27 cellular contexts compared by ENCODE assay signal in genomic region chrX:133980832-133981588, GRCh38. TPM values are rescaled to one million over a fixed set of nuclear protein-coding genes. Genes with fewer than 3 reads are reported as not detected.
DNase-seq lines count a peak whose midpoint lies in the region; ATAC-seq, FAIRE-seq and TF ChIP-seq lines count a peak whose summit lies in the region.
"Had no signal": no experiment of that assay in that cellular context is flagged by ENCODE, and none has a peak within 500 bp of the region (broad histone marks: within the 10 kb centered on the region; RNA-seq: fewer than 3 reads in every experiment).

No MANE protein-coding gene starts in this region.

- H3K4me1 ChIP-seq in HepG2 (ENCODE audit: insufficient read depth, low read length) (peaks cover 10% of the 10 kb centered on the region), right lobe of liver (no peaks in the 10 kb centered on the region), neural progenitor cell (peaks cover 56% of the 10 kb centered on the region), vagina (no peaks in the 10 kb centered on the region), GM23248 (ENCODE audit: insufficient read depth) (no peaks in the 10 kb centered on the region)

- H3K9me3 ChIP-seq in HepG2 (ENCODE audit: low read length) (no peaks in the 10 kb centered on the region), right lobe of liver (no peaks in the 10 kb centered on the region), neural progenitor cell (ENCODE audit: low read depth) (no peaks in the 10 kb centered on the region), vagina (no peaks in the 10 kb centered on the region), GM23248 (ENCODE audit: low read depth) (no peaks in the 10 kb centered on the region)
- H3K9me3 ChIP-seq: MG63, SJCRH30 had no signal

- H3K9ac ChIP-seq in HepG2 (ENCODE audit: insufficient read depth, low read depth, low read length): peak overlapping the region; percentile 79
- H3K9ac ChIP-seq in neural progenitor cell: no peak overlapping the region
- no peak overlapping the region for H3K9ac ChIP-seq in GM23248

- H3K4me2 ChIP-seq in HepG2 (ENCODE audit: low read depth, low read length): peak overlapping the region; percentile 80
- H3K4me2 ChIP-seq in neural progenitor cell: peak overlapping the region; percentile 85
- H3K4me2 ChIP-seq in GM23248 (ENCODE audit: unreplicated experiment): no peak overlapping the region

- DNase-seq in HepG2 (ENCODE audit: low spot score): no peak
- no peak for DNase-seq in right lobe of liver
- DNase-seq in fibroblast of gingiva (ENCODE audit: low read depth): peak; percentile 3
- DNase-seq in neural progenitor cell (ENCODE audit: low spot score): peak; percentile 60
- no peak for DNase-seq in HTR-8/SVneo (ENCODE audit: insufficient read length, low spot score)
- no peak for DNase-seq in vagina (ENCODE audit: extremely low spot score in 2 of 2)
- no peak for DNase-seq in GM23248
- no peak for DNase-seq in NCI-H510A treated with DMSO at 0.1 percent for 48 hours (lab: John Stamatoyannopoulos, UW)
- DNase-seq: 8988T; C1 segment of cervical spinal cord; Calu3; CD8-positive, alpha-beta T cell; DMS153; HFFc6; MG63; NCI-H1417 treated with DMSO at 0.1 percent for 48 hours; NCI-H187; NCI-H2227 treated with DMSO at 0.1 percent for 48 hours; NCI-H524 treated with DMSO at 0.1 percent for 48 hours; NCI-H82; OCI-M1; SJCRH30 had no signal

- no peaks in the 10 kb centered on the region for H3K9me3 Mint-ChIP-seq in neural progenitor cell
- H3K9me3 Mint-ChIP-seq: CD8-positive, alpha-beta T cell had no signal

- no peak overlapping the region for H3K4me3 Mint-ChIP-seq in neural progenitor cell
- H3K4me3 Mint-ChIP-seq: CD8-positive, alpha-beta T cell; HFFc6 had no signal

- in situ Hi-C loops in HepG2 (cut with HindIII; ENCODE audit: extremely low pct_ligation_motif_present, low pct_unique_long_range_greater_than_20kb): loop anchor here (5.0 kb wide), 1 partner anchor 41 kb away; no protein-coding TSS in a partner anchor
- in situ Hi-C loops in GM23248 (cut with MboI): no loop called here

- WGBS in HepG2 (ENCODE audit: low lambda C conversion rate): 0% methylated on average over 4 of the region's 5 CpGs
- 55% methylated on average over 5 of the region's 5 CpGs for WGBS in right lobe of liver (ENCODE audit: insufficient coverage, low coverage, low lambda C conversion rate, missing lambda C conversion rate)
- 51 to 52% methylated on average over 5 of the region's 5 CpGs for WGBS in GM23248 (ENCODE audit: low coverage in 1 of 2, low lambda C conversion rate in 2 of 2, missing lambda C conversion rate in 2 of 2), 2 experiments

- H3K27me3 ChIP-seq in HepG2 (ENCODE audit: control insufficient read depth in 1 of 2, insufficient read depth in 2 of 2, low read length in 2 of 2) (no peaks in the 10 kb centered on the region; a peak in 1 of 5 replicates), right lobe of liver (peaks cover 0 to 21% of the 10 kb centered on the region in 2 donors), neural progenitor cell (no peaks in the 10 kb centered on the region), vagina (no peaks in the 10 kb centered on the region), GM23248 (replicated peaks; ENCODE audit: insufficient read depth) (no peaks in the 10 kb centered on the region)
- H3K27me3 ChIP-seq: MG63, SJCRH30 had no signal

- POLR2A ChIA-PET in HepG2 (lab: Yijun Ruan, JAX): interaction anchor here (0.7 to 3.5 kb wide), 5 partner anchors 9 to 45 kb away, joined by 3 to 28 read pairs (median 7); no protein-coding TSS in a partner anchor

- H3K9me2 ChIP-seq in GM23248 (ENCODE audit: insufficient read depth): no peaks in the 10 kb centered on the region

- H3K36me3 Mint-ChIP-seq in neural progenitor cell: no peaks in the 10 kb centered on the region
- H3K36me3 Mint-ChIP-seq: CD8-positive, alpha-beta T cell had no signal

- H3K27ac Mint-ChIP-seq in neural progenitor cell: no peak overlapping the region
- H3K27ac Mint-ChIP-seq: CD8-positive, alpha-beta T cell; HFFc6 had no signal

- H2AFZ ChIP-seq in HepG2 (ENCODE audit: low read length): no peak overlapping the region
- H2AFZ ChIP-seq in neural progenitor cell (replicated peaks): no peak overlapping the region
- no peak overlapping the region for H2AFZ ChIP-seq in GM23248

- BruUV-seq in HepG2 (replicated peaks; lab: Mats Ljungman, UMichigan): no TSS peak

- H3K79me2 ChIP-seq in HepG2 (ENCODE audit: insufficient read depth, low read length) (peaks cover 95% of the 10 kb centered on the region), neural progenitor cell (ENCODE audit: low read depth) (peaks cover 94% of the 10 kb centered on the region), GM23248 (ENCODE audit: insufficient read depth) (no peaks in the 10 kb centered on the region)

- intact Hi-C loops in HepG2 (cut with micrococcal nuclease; ENCODE audit: unreplicated experiment) (no loop called here), right lobe of liver (cut with DNase I) (no loop called here), vagina (cut with DNase I) (no loop called here)

- FAIRE-seq in HepG2 (lab: Jason Lieb, UNC) (peak; percentile 74), HTR-8/SVneo (lab: Jason Lieb, UNC) (no peak)
- FAIRE-seq: GM12891, H54, K562, RCC 7860 had no signal

- peaks cover 56% of the 10 kb centered on the region for H3K4me1 Mint-ChIP-seq in neural progenitor cell

- TF ChIP-seq RAD21 in HepG2 (CRISPR knock-in tag; IDR thresholded peaks at IDR 0.05): no peak

- H3K4me3 ChIP-seq in HepG2 (replicated peaks in 1 of 3; ENCODE audit: insufficient read depth in 1 of 3, low read depth in 2 of 3, low read length in 3 of 3): peak overlapping the region; percentile 80 to 88 (median 86)
- H3K4me3 ChIP-seq in right lobe of liver: no peak overlapping the region
- peak overlapping the region; percentile 66 for H3K4me3 ChIP-seq in neural progenitor cell
- no peak overlapping the region for H3K4me3 ChIP-seq in vagina
- H3K4me3 ChIP-seq in GM23248: no peak overlapping the region
- H3K4me3 ChIP-seq: K562, MG63, SJCRH30 had no signal

- CTCF ChIA-PET in HepG2 (lab: Yijun Ruan, JAX; ENCODE audit: low intra/inter-chr PET ratio, low total read pairs): no interaction called here

- H3K27ac ChIP-seq in HepG2 (ENCODE audit: extremely low read length, insufficient read depth, low read length) (peak overlapping the region; percentile 85), right lobe of liver (no peak overlapping the region), neural progenitor cell (peak overlapping the region; percentile 83), vagina (no peak overlapping the region), GM23248 (no peak overlapping the region)
- H3K27ac ChIP-seq: SJCRH30 had no signal

- H3K36me3 ChIP-seq in HepG2 (replicated peaks in 1 of 2; ENCODE audit: control insufficient read depth in 1 of 2, insufficient read depth in 2 of 2, low read length in 2 of 2): peaks cover 1 to 28% of the 10 kb centered on the region in 2 experiments
- H3K36me3 ChIP-seq in right lobe of liver: no peaks in the 10 kb centered on the region
- H3K36me3 ChIP-seq in neural progenitor cell: no peaks in the 10 kb centered on the region
- H3K36me3 ChIP-seq in vagina: no peaks in the 10 kb centered on the region
- H3K36me3 ChIP-seq in GM23248 (ENCODE audit: low read depth): no peaks in the 10 kb centered on the region
- H3K36me3 ChIP-seq: MG63, SJCRH30 had no signal

- peaks cover 34% of the 10 kb centered on the region for H4K20me1 ChIP-seq in HepG2 (ENCODE audit: insufficient read depth, low read length)
- H4K20me1 ChIP-seq in neural progenitor cell (ENCODE audit: low read depth): peaks cover 22% of the 10 kb centered on the region
- no peaks in the 10 kb centered on the region for H4K20me1 ChIP-seq in GM23248 (ENCODE audit: insufficient read depth)

- TF ChIP-seq POLR2A in HepG2 (IDR thresholded peaks at IDR 0.05; ENCODE audit: insufficient read depth in 1 of 2, low read depth in 2 of 2, low read length in 2 of 2): no peak
- TF ChIP-seq POLR2A in right lobe of liver (IDR thresholded peaks at IDR 0.05): no peak
- TF ChIP-seq POLR2A in vagina (IDR thresholded peaks at IDR 0.05): no peak

- TF ChIP-seq EP300 in HepG2 (IDR thresholded peaks at IDR 0.05; ENCODE audit: low read depth in 2 of 2, low read length in 2 of 2): no peak
- no peak for TF ChIP-seq EP300 in HepG2 (CRISPR knock-in tag; IDR thresholded peaks at IDR 0.05; ENCODE audit: borderline replicate concordance)

- H3F3A ChIP-seq in neural progenitor cell (ENCODE audit: low read depth) (peaks cover 44% of the 10 kb centered on the region), GM23248 (ENCODE audit: insufficient read depth) (no peaks in the 10 kb centered on the region)

- peaks cover 4% of the 10 kb centered on the region for H3K27me3 Mint-ChIP-seq in neural progenitor cell (ENCODE audit: insufficient read depth, low read depth)

- TF ChIP-seq CTCF in HepG2 (CRISPR knock-in tag; IDR thresholded peaks at IDR 0.05): no peak
- no peak for TF ChIP-seq CTCF in right lobe of liver (IDR thresholded peaks at IDR 0.05)
- no peak for TF ChIP-seq CTCF in neural progenitor cell (IDR thresholded peaks at IDR 0.05)
- no peak for TF ChIP-seq CTCF in vagina (IDR thresholded peaks at IDR 0.05)

- ATAC-seq in HepG2 (no peak), right lobe of liver (no peak)
- ATAC-seq: CD8-positive, alpha-beta T cell; K562 had no signal

RNA-seq across cellular contexts. Expression of gene GPC3, which starts 4.4 kb away (rescaled TPM):
- total RNA-seq in HepG2 (2016; rRNA removed; fragmentation: Illumina TruSeq; extraction: Trizol) (805 and 1,799 TPM in 2 replicates), right lobe of liver (1 to 10 TPM in 4 of 6 experiments, under 1 TPM in 2; 0.31 to 6.8 (median 1.8) TPM), neural progenitor cell (ENCODE audit: low replicate concordance) (968 and 1,039 TPM in 2 replicates), vagina (15.5 TPM)
- total RNA-seq in HepG2 (2016; cell fraction: cytosol; rRNA removed; fragmentation: Illumina TruSeq; extraction: Trizol; ENCODE audit: low read depth): 284 and 320 TPM in 2 replicates
- total RNA-seq in HepG2 (2016; cell fraction: insoluble cytoplasmic fraction; rRNA removed; fragmentation: Illumina TruSeq; extraction: Trizol): 792 and 1,776 TPM in 2 replicates
- total RNA-seq in HepG2 (2016; cell fraction: membrane; rRNA removed; fragmentation: Illumina TruSeq; extraction: Trizol): 290 and 301 TPM in 2 replicates
- total RNA-seq in HepG2 (2016; cell fraction: nucleus; rRNA removed; fragmentation: Illumina TruSeq; extraction: Trizol): 1,828 and 2,106 TPM in 2 replicates
- polyA plus RNA-seq in HepG2 (2011; rRNA removed) (3,263 and 3,554 TPM in 2 replicates), GM23248 (2016; fragmentation: Nextera tagmentation; extraction: Ambion mirVana) (0.23 TPM in 1 of 2 replicates, not detected in the other)
- 2,062 and 3,587 TPM in 2 replicates for polyA plus RNA-seq in HepG2 (2011; cell fraction: cytosol; rRNA removed)
- 820 and 1,167 TPM in 2 replicates for polyA plus RNA-seq in HepG2 (2011; cell fraction: nucleus; rRNA removed)
- 3,341 and 3,897 TPM in 2 replicates for polyA plus RNA-seq in HepG2 (2012)
- polyA plus RNA-seq in HepG2 (2016; cell fraction: cytosol; fragmentation: Illumina TruSeq; extraction: Trizol; ENCODE audit: low read depth): 118 and 136 TPM in 2 replicates
- 843 and 853 TPM in 2 replicates for polyA plus RNA-seq in HepG2 (2016; cell fraction: insoluble cytoplasmic fraction; fragmentation: Illumina TruSeq; extraction: Trizol; ENCODE audit: low read depth)
- 164 and 169 TPM in 2 replicates for polyA plus RNA-seq in HepG2 (2016; cell fraction: membrane; fragmentation: Illumina TruSeq; extraction: Trizol; ENCODE audit: low read depth)
- polyA plus RNA-seq in HepG2 (2016; cell fraction: nucleus; fragmentation: Illumina TruSeq; extraction: Trizol; ENCODE audit: insufficient read depth, low read depth): 1,823 and 1,891 TPM in 2 replicates
- polyA minus RNA-seq in HepG2 (2011; rRNA and poly(A)+ RNA removed; ENCODE audit: low replicate concordance): 0.72 and 1,012 TPM in 2 replicates
- polyA minus RNA-seq in HepG2 (2011; cell fraction: cytosol; rRNA and poly(A)+ RNA removed): 1,199 and 1,788 TPM in 2 replicates
- 1,194 and 1,668 TPM in 2 replicates for polyA minus RNA-seq in HepG2 (2011; cell fraction: nucleus; rRNA and poly(A)+ RNA removed)
- total RNA-seq in GM23248 (2014; rRNA removed; shearing (Covaris generic)): not detected in 2 replicates
- total RNA-seq: HFFc6, LHCN-M2 had no signal
- polyA plus RNA-seq: K562 had no signal

Comparison
In these comparisons a context has a peak if more than half of its experiments do, and no peak if none do; other contexts are left out.
1. H3K27ac ChIP-seq: peak in HepG2 (single experiment) and neural progenitor cell (single experiment); none in right lobe of liver (0 of 3), vagina (single experiment) and GM23248 (single experiment).
2. H3K4me3 ChIP-seq: peak in HepG2 (3 of 3) and neural progenitor cell (single experiment); none in right lobe of liver (0 of 3), vagina (0 of 2) and GM23248 (single experiment).
3. RNA of gene GPC3, which starts 4.4 kb away (total RNA-seq): 284 to 2,106 TPM in HepG2 and 968 to 1,039 TPM in neural progenitor cell; 15.5 TPM in vagina (single experiment), 0.31 to 6.8 TPM in right lobe of liver and not detected in GM23248; every median in the first group is over 10 times any median in the second.
4. DNase-seq: peak in fibroblast of gingiva (single experiment) and neural progenitor cell (single experiment); none in HepG2 (single experiment), right lobe of liver (0 of 3), HTR-8/SVneo (single experiment), vagina (0 of 2), GM23248 (single experiment) and NCI-H510A treated with DMSO at 0.1 percent for 48 hours (single experiment).